ENCODE assay signal across 21 cellular contexts in genomic region chr7:1019255-1019785, GRCh38. TPM values are rescaled to one million over a fixed set of nuclear protein-coding genes. Genes with fewer than 3 reads are reported as not detected.
DNase-seq lines count a peak whose midpoint lies in the region; ATAC-seq and TF ChIP-seq lines count a peak whose summit lies in the region.
"Had no signal": no experiment of that assay in that cellular context is flagged by ENCODE, and none has a peak within 500 bp of the region (broad histone marks: within the 10 kb centered on the region; RNA-seq: fewer than 3 reads in every experiment).

No MANE protein-coding gene starts in this region.

- peaks cover 0 to 9% of the 10 kb centered on the region in 2 donors for H3K4me1 ChIP-seq in right atrium auricular region
- peaks cover 4 to 8% of the 10 kb centered on the region in 2 donors for H3K4me1 ChIP-seq in neuronal stem cell (ENCODE audit: control insufficient read depth in 2 of 2, insufficient read depth in 1 of 2, low read depth in 1 of 2, low read length in 2 of 2)
- H3K4me1 ChIP-seq: A549 had no signal

- H3K27me3 ChIP-seq in right atrium auricular region (no peaks in the 10 kb centered on the region), WERI-Rb-1 (ENCODE audit: insufficient read depth, low read depth, severe bottlenecking) (no peaks in the 10 kb centered on the region), neuronal stem cell (ENCODE audit: control insufficient read depth in 3 of 3, insufficient read depth in 3 of 3, low read depth in 1 of 3, low read length in 3 of 3) (no peaks in the 10 kb centered on the region)

- no peaks in the 10 kb centered on the region for H3K27me3 Mint-ChIP-seq in WTC11 (ENCODE audit: low read depth)

- no peak overlapping the region for H2BK15ac ChIP-seq in neuronal stem cell (ENCODE audit: low read length)

- intact Hi-C loops in Right ventricle myocardium inferior (cut with DNase I), result no loop called here

- H3K27ac ChIP-seq in right atrium auricular region, result no peak overlapping the region
- H3K27ac ChIP-seq in WERI-Rb-1, result peak overlapping the region; percentile 18; the same call in 1 of the 2 replicates
- H3K27ac ChIP-seq in neuronal stem cell (replicated peaks; ENCODE audit: low read length), result no peak overlapping the region
- H3K27ac ChIP-seq: 22Rv1, A549, HL-60 had no signal

- H2AFZ ChIP-seq in neuronal stem cell (ENCODE audit: low read length), result no peak overlapping the region
- H2AFZ ChIP-seq: GM23338 had no signal

- H3K18ac ChIP-seq in neuronal stem cell (ENCODE audit: low read length), result no peak overlapping the region

- H3K4ac ChIP-seq in neuronal stem cell (ENCODE audit: low read length), result no peak overlapping the region

- no peak overlapping the region for H3K4me2 ChIP-seq in neuronal stem cell (ENCODE audit: insufficient read depth, low read length, poor library complexity, severe bottlenecking)
- H3K4me2 ChIP-seq: A549, GM23338 had no signal

- H3K27ac Mint-ChIP-seq in WTC11, result no peak overlapping the region
- H3K27ac Mint-ChIP-seq: CD8-positive, alpha-beta T cell; GM23338 had no signal

- ATAC-seq in Right ventricle myocardium inferior (no peak), HG02588 (IDR thresholded peaks at IDR 0.05; ENCODE audit: unreplicated experiment) (no peak), WTC11 (no peak), GM21717 (IDR thresholded peaks at IDR 0.05; ENCODE audit: unreplicated experiment) (no peak)
- ATAC-seq: CD8-positive, alpha-beta T cell had no signal

- H3K36me3 ChIP-seq in right atrium auricular region (no peaks in the 10 kb centered on the region), WERI-Rb-1 (peaks cover 17% of the 10 kb centered on the region), neuronal stem cell (replicated peaks in 1 of 2; ENCODE audit: control insufficient read depth in 2 of 2, insufficient read depth in 2 of 2, low read length in 2 of 2) (peaks cover 20 to 69% of the 10 kb centered on the region in 2 donors)

- CTCF ChIA-PET in WTC11 (lab: Charles Lee), result interaction anchor here (0.7 to 3.7 kb wide), 5 partner anchors 22 to 488 kb away, joined by 3 to 20 read pairs (median 4); no protein-coding TSS in a partner anchor

- peak overlapping the region; percentile 43 for H3K23ac ChIP-seq in neuronal stem cell (ENCODE audit: low read depth, low read length, poor library complexity)

- H3K9me3 ChIP-seq in right atrium auricular region (no peaks in the 10 kb centered on the region), WERI-Rb-1 (ENCODE audit: severe bottlenecking) (no peaks in the 10 kb centered on the region), neuronal stem cell (replicated peaks in 1 of 2; ENCODE audit: control insufficient read depth in 2 of 2, insufficient read depth in 1 of 2, low read depth in 1 of 2, low read length in 2 of 2) (peaks cover 14 to 21% of the 10 kb centered on the region in 2 donors)
- H3K9me3 ChIP-seq: A549 had no signal

- DNase-seq in Right ventricle myocardium inferior (ENCODE audit: missing footprints) (peak; percentile 61), right atrium auricular region (ENCODE audit: low spot score) (no peak), WERI-Rb-1 (no peak), neuronal stem cell (ENCODE audit: low spot score) (no peak), WTC11 (ENCODE audit: low spot score) (no peak), hippocampal formation (lab: John Stamatoyannopoulos, UW) (no peak)
- DNase-seq: AML-193; Calu3; CD8-positive, alpha-beta T cell; DMS79 treated with DMSO at 0.1 percent for 48 hours; HCEC 1CT; IMR-90; KBM-7 had no signal

- H2BK12ac ChIP-seq in neuronal stem cell (ENCODE audit: low read length), result no peak overlapping the region

- TF ChIP-seq CTCF in right atrium auricular region (IDR thresholded peaks at IDR 0.05) (no peak), WERI-Rb-1 (IDR thresholded peaks at IDR 0.05; ENCODE audit: low read depth, low read length) (no peak), WTC11 (IDR thresholded peaks at IDR 0.05) (no peak)

- H3K9ac ChIP-seq in neuronal stem cell (ENCODE audit: low read depth, low read length, poor library complexity), result no peak overlapping the region

- H4K8ac ChIP-seq in neuronal stem cell (ENCODE audit: low read depth, low read length), result no peak overlapping the region

- peak overlapping the region; percentile 21 for H3K14ac ChIP-seq in neuronal stem cell (ENCODE audit: low read length)

- H3K4me3 Mint-ChIP-seq in WTC11, result no peak overlapping the region
- H3K4me3 Mint-ChIP-seq: CD8-positive, alpha-beta T cell; GM23338 had no signal

- H2AK5ac ChIP-seq in neuronal stem cell (ENCODE audit: low read depth, low read length), result no peak overlapping the region

- no peaks in the 10 kb centered on the region; the same call in 1 of the 2 replicates for H3K36me3 Mint-ChIP-seq in WTC11

- WGBS in neuronal stem cell (ENCODE audit: extremely low coverage in 2 of 2, insufficient read length in 2 of 2, insufficient replicate concordance in 1 of 2), 2 donors, result no CpG with 5 or more reads among the region's 14 CpGs

- POLR2A ChIA-PET in WTC11 (lab: Charles Lee), result no interaction called here

- peaks cover 38% of the 10 kb centered on the region for H3K79me1 ChIP-seq in neuronal stem cell (ENCODE audit: low read depth, low read length)

- H3K9me3 Mint-ChIP-seq in WTC11, result no peaks in the 10 kb centered on the region
- H3K9me3 Mint-ChIP-seq: CD8-positive, alpha-beta T cell; GM23338 had no signal

- no peak overlapping the region for H4K91ac ChIP-seq in neuronal stem cell (ENCODE audit: low read depth, low read length, poor library complexity)

- H2BK5ac ChIP-seq in neuronal stem cell (ENCODE audit: low read length), result peak overlapping the region; percentile 5

- no peaks in the 10 kb centered on the region for H3K4me1 Mint-ChIP-seq in WTC11
- H3K4me1 Mint-ChIP-seq: GM23338 had no signal

- H2BK120ac ChIP-seq in neuronal stem cell (ENCODE audit: low read depth, low read length), result no peak overlapping the region

- H3K4me3 ChIP-seq in right atrium auricular region (no peak overlapping the region), WERI-Rb-1 (ENCODE audit: low read depth, low read length) (no peak overlapping the region), neuronal stem cell (ENCODE audit: low read length in 2 of 2) (no peak overlapping the region)
- H3K4me3 ChIP-seq: A549; BLaER1 treated with 17β-estradiol and CSF1 and Interleukin-3, amounts not matched to agents 10 nM and 100 nM; GM23338 had no signal

TF ChIP-seq in WTC11, 78 proteins besides CTCF, POLR2A, EP300 and RAD21 (continues in another document):
- TF ChIP-seq RELA (CRISPR knock-in tag; IDR thresholded peaks at IDR 0.05; ENCODE audit: borderline replicate concordance) (no peak), PRRX2 (CRISPR knock-in tag; IDR thresholded peaks at IDR 0.05) (no peak), ZNF263 (CRISPR knock-in tag; IDR thresholded peaks at IDR 0.05; ENCODE audit: low read depth) (no peak), TCF7 (CRISPR knock-in tag; IDR thresholded peaks at IDR 0.05; ENCODE audit: low read depth) (no peak), ZNF512 (CRISPR knock-in tag; IDR thresholded peaks at IDR 0.05; ENCODE audit: borderline replicate concordance) (no peak), NR3C1 (CRISPR knock-in tag; conservative IDR thresholded peaks at IDR 0.05; ENCODE audit: low read depth) (no peak), ZBTB43 (CRISPR knock-in tag; IDR thresholded peaks at IDR 0.05) (no peak), USF2 (CRISPR knock-in tag; IDR thresholded peaks at IDR 0.05) (no peak), ESRRA (CRISPR knock-in tag; IDR thresholded peaks at IDR 0.05; ENCODE audit: borderline replicate concordance) (no peak), ZNF138 (CRISPR knock-in tag; conservative IDR thresholded peaks at IDR 0.05) (no peak)

RNA-seq across cellular contexts. Expression of gene GPR146, which starts 25.0 kb away (rescaled TPM):
- total RNA-seq in Right ventricle myocardium inferior (30.6 TPM), right atrium auricular region (10 to 100 TPM; 13.4 to 18.6 TPM), WTC11 (2021) (0.87 to 1.1 TPM (median 0.92 TPM) in 3 replicates)
- 1.7 TPM for polyA plus RNA-seq in neuronal stem cell (2013, experiment 1 of 2)
- 1.5 TPM for polyA plus RNA-seq in neuronal stem cell (2013, experiment 2 of 2)

RNA-seq across cellular contexts. Expression of gene CYP2W1, which starts 36.3 kb away (rescaled TPM):
- not detected for total RNA-seq in Right ventricle myocardium inferior
- not detected for total RNA-seq in right atrium auricular region
- polyA plus RNA-seq in neuronal stem cell (2013, experiment 1 of 2), result not detected
- polyA plus RNA-seq in neuronal stem cell (2013, experiment 2 of 2), result not detected
- total RNA-seq in WTC11 (2021), result 0.48 TPM in 1 of 3 replicates, not detected in the others
- total RNA-seq: CD8-positive, alpha-beta T cell; GM23338; HT1080; IMR-90 had no signal
- polyA plus RNA-seq: A549, GM23338, IMR-90 had no signal

RNA-seq across cellular contexts. Expression of gene COX19, which starts 44.0 kb away (rescaled TPM):
- 8.2 TPM for total RNA-seq in Right ventricle myocardium inferior
- 1 to 10 TPM; 2.8 to 5.5 TPM for total RNA-seq in right atrium auricular region
- polyA plus RNA-seq in neuronal stem cell (2013, experiment 1 of 2), result 8.7 TPM
- polyA plus RNA-seq in neuronal stem cell (2013, experiment 2 of 2), result 8.9 TPM
- 10.2 to 13.2 TPM (median 10.4 TPM) in 3 replicates for total RNA-seq in WTC11 (2021)
